ENCODE assay signal across 1 cellular context in genomic region chr6:113879186-113880096, GRCh38.
TF ChIP-seq lines count a peak whose summit lies in the region.

No MANE protein-coding gene starts in this region.

TF ChIP-seq in HCT116, 20 proteins besides CTCF, POLR2A, EP300 and RAD21 (continued from another document):
- TF ChIP-seq REST (IDR thresholded peaks at IDR 0.05; ENCODE audit: low read depth) (no peak), EZH2 (IDR thresholded peaks at IDR 0.05) (no peak), FOSL1 (IDR thresholded peaks at IDR 0.05; ENCODE audit: low read depth) (no peak), EZH2phosphoT487 (IDR thresholded peaks at IDR 0.05; ENCODE audit: borderline replicate concordance) (no peak), ZBTB33 (IDR thresholded peaks at IDR 0.05; ENCODE audit: extremely low read depth, insufficient replicate concordance, low read length) (no peak), YY1 (IDR thresholded peaks at IDR 0.05; ENCODE audit: extremely low read depth, insufficient replicate concordance, low read depth, low read length) (no peak), EGR1 (IDR thresholded peaks at IDR 0.05; ENCODE audit: low read depth) (no peak), ATF3 (IDR thresholded peaks at IDR 0.05) (no peak)
